ENCODE assay signal across 1 cellular context in the genomic region with DNA sequence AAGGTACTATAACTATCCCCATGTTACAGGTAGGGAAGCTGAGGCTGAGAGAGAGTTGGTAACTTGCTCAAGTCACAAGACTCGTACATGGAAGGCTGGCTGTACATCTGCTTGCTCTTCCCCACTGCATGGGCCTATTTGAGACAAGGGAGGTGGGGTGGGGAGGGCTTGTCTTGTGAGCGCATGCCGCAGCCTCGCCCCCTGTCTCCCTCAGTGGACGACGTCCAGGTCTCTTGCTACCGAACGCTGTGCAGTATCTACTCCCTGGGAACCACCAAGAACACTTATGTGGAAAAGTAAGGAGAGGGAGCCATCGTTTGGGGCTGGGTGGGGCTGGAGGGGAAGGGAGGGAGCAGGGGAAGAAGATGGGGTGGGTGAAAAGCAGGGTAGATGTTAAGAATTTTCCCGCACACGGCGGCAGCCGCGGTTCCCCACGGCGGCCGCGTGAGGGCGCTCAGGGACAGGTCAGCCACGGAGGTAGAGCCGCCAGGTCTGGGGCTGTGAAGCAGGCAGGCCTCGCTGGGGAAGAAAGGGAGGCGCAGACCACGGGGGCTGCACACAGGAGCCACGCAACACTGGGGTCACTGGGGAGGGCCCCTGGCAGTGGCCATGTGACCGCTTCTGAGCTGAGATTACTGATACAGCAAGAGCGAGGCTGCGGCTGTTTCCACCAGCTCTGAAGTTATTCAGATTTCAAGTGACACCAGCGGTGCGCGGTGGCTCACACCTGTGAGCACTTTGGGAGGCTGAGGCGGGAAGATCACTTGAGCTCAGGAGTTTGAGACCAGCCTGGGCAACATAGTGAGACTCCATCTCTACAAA.
TF ChIP-seq lines count a peak whose summit lies in the region.

No MANE protein-coding gene starts in this region.

TF ChIP-seq in K562, 482 proteins besides CTCF, POLR2A, EP300 and RAD21 (continued from another document):
- TF ChIP-seq SIRT6 (IDR thresholded peaks at IDR 0.05; ENCODE audit: low read depth, low read length) (no peak), ZNF347 (CRISPR knock-in tag; IDR thresholded peaks at IDR 0.05; ENCODE audit: low read depth) (no peak), BCL6 (CRISPR knock-in tag; IDR thresholded peaks at IDR 0.05) (no peak), PHF8 (IDR thresholded peaks at IDR 0.05; ENCODE audit: borderline replicate concordance, low read length) (no peak), GTF2F1 (IDR thresholded peaks at IDR 0.05; ENCODE audit: low read depth, low read length) (peak; percentile 30; the same call in 1 of the 2 replicates), BCOR (IDR thresholded peaks at IDR 0.05) (no peak), SIN3B (IDR thresholded peaks at IDR 0.05; ENCODE audit: low read depth) (no peak), FIP1L1 (IDR thresholded peaks at IDR 0.05; ENCODE audit: low read depth, low read length, poor library complexity, severe bottlenecking) (no peak), HMGN3 (IDR thresholded peaks at IDR 0.05; ENCODE audit: borderline replicate concordance, extremely low read depth, insufficient read length, low read depth, low read length) (peak; percentile 77), NFYB (IDR thresholded peaks at IDR 0.05; ENCODE audit: extremely low read depth, insufficient read length) (no peak), CCNT2 (IDR thresholded peaks at IDR 0.05; ENCODE audit: borderline replicate concordance, extremely low read depth, insufficient read length, low read depth, low read length) (peak; percentile 39), RUNX1 (IDR thresholded peaks at IDR 0.05; ENCODE audit: low read depth) (no peak), ARHGAP35 (IDR thresholded peaks at IDR 0.05; ENCODE audit: partially characterized antibody) (no peak), PML (IDR thresholded peaks at IDR 0.05; ENCODE audit: low read length) (no peak), GABPB1 (CRISPR knock-in tag; IDR thresholded peaks at IDR 0.05) (peak; percentile 30; the same call in 1 of the 2 replicates), MTA3 (IDR thresholded peaks at IDR 0.05; ENCODE audit: borderline replicate concordance) (peak; percentile 52; the same call in 1 of the 2 replicates), MIER1 (IDR thresholded peaks at IDR 0.05; ENCODE audit: low read depth) (no peak), U2AF2 (optimal IDR thresholded peaks at IDR 0.05; ENCODE audit: low read depth, low read length) (no peak), ZKSCAN3 (CRISPR knock-in tag; IDR thresholded peaks at IDR 0.05) (no peak), ZNF764 (CRISPR knock-in tag; IDR thresholded peaks at IDR 0.05; ENCODE audit: low read depth) (no peak), TCF7L2 (IDR thresholded peaks at IDR 0.05; ENCODE audit: low read depth, low read length) (no peak), ZNF263 (CRISPR knock-in tag; IDR thresholded peaks at IDR 0.05; ENCODE audit: borderline replicate concordance) (peak; percentile 60; the same call in 1 of the 2 replicates), PCBP1 (IDR thresholded peaks at IDR 0.05; ENCODE audit: low read depth, low read length, poor library complexity, severe bottlenecking) (peak; percentile 96), CBX5 (IDR thresholded peaks at IDR 0.05; ENCODE audit: borderline replicate concordance, low read depth) (no peak), ATF1 (CRISPR knock-in tag; IDR thresholded peaks at IDR 0.05) (no peak), ATF1 (tag; IDR thresholded peaks at IDR 0.05) (peak; percentile 31; the same call in 1 of the 2 replicates), POU5F1 (IDR thresholded peaks at IDR 0.05; ENCODE audit: borderline replicate concordance, low read depth, low read length, partially characterized antibody) (no peak), YY1 (IDR thresholded peaks at IDR 0.05; ENCODE audit: borderline replicate concordance in 1 of 3, control insufficient read depth in 1 of 3, extremely low read depth in 1 of 3, insufficient read depth in 3 of 3, insufficient read length in 1 of 3, insufficient replicate concordance in 2 of 3, low read depth in 1 of 3, low read length in 2 of 3) (peak in 1 of 3 experiments; percentile 34), MEIS2 (IDR thresholded peaks at IDR 0.05; ENCODE audit: partially characterized antibody) (no peak), ZNF133 (CRISPR knock-in tag; IDR thresholded peaks at IDR 0.05) (no peak), STAG1 (CRISPR knock-in tag; IDR thresholded peaks at IDR 0.05; ENCODE audit: borderline replicate concordance) (peak; percentile 92; the same call in 1 of the 2 replicates), BDP1 (IDR thresholded peaks at IDR 0.05; ENCODE audit: insufficient read depth, insufficient read length) (no peak), PURB (CRISPR knock-in tag; IDR thresholded peaks at IDR 0.05; ENCODE audit: low read depth) (no peak), CHCHD3 (CRISPR knock-in tag; IDR thresholded peaks at IDR 0.05) (no peak), SMC3 (conservative IDR thresholded peaks at IDR 0.05; ENCODE audit: insufficient read depth, low read depth, low read length) (peak; percentile 88)
- TF ChIP-seq, protein P1, sequence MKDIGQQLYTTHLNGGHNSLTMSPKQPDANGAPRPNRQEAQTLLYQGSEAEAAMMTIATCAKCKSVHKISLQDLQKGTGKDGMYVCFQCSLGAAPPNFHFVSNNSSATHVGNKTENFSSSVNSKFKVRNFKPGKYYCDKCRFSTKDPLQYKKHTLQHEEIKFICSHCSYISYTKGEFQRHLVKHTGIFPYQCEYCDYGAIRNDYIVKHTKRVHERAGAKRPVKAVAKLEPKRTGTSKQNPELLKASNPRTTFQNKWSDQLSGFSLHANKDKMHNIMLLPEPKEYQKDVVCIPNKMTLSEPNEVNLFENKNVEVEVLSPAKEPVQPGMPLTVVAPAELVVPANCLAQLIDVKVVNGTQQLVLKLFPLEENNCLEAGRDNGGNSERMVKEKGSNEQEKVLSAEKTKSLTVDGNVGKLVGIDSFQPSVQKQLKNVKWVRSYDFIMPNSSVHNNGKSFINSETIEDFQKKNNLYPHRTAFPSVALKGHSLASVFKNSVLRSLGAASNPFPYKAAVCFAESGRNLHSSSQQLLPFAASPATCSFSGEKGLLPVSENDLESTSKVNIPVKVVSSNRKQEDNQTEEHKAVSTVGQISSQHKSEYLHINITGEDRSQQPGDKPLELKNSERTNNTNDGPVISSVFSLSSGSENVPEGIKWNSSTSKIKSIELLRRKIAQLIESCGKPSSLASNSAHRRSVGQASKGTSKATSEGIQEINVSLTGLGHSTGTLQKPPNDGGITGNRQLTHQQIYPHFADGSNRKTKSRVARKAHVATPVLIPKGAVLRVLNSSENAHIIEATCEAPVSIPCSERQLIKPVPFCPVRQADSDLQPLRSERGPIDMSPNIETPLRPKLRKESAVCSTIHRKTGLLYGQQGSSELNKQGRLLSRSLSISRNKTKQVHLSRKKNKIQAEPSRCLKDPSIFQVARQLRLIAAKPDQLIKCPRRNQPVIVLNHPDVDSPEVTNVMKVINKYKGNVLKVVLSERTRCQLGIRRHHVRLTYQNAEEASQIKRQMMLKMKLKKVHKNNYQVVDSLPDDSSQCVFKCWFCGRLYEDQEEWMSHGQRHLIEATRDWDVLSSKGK (CRISPR knock-in tag; IDR thresholded peaks at IDR 0.05), result no peak
- TF ChIP-seq, protein P2, sequence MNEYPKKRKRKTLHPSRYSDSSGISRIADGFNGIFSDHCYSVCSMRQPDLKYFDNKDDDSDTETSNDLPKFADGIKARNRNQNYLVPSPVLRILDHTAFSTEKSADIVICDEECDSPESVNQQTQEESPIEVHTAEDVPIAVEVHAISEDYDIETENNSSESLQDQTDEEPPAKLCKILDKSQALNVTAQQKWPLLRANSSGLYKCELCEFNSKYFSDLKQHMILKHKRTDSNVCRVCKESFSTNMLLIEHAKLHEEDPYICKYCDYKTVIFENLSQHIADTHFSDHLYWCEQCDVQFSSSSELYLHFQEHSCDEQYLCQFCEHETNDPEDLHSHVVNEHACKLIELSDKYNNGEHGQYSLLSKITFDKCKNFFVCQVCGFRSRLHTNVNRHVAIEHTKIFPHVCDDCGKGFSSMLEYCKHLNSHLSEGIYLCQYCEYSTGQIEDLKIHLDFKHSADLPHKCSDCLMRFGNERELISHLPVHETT (CRISPR knock-in tag; conservative IDR thresholded peaks at IDR 0.05 in 1 of 2, IDR thresholded peaks at IDR 0.05 in 1 of 2), result peak in 1 of 2 experiments; percentile 33; a peak in 1 of 4 replicates
- TF ChIP-seq, protein P3, sequence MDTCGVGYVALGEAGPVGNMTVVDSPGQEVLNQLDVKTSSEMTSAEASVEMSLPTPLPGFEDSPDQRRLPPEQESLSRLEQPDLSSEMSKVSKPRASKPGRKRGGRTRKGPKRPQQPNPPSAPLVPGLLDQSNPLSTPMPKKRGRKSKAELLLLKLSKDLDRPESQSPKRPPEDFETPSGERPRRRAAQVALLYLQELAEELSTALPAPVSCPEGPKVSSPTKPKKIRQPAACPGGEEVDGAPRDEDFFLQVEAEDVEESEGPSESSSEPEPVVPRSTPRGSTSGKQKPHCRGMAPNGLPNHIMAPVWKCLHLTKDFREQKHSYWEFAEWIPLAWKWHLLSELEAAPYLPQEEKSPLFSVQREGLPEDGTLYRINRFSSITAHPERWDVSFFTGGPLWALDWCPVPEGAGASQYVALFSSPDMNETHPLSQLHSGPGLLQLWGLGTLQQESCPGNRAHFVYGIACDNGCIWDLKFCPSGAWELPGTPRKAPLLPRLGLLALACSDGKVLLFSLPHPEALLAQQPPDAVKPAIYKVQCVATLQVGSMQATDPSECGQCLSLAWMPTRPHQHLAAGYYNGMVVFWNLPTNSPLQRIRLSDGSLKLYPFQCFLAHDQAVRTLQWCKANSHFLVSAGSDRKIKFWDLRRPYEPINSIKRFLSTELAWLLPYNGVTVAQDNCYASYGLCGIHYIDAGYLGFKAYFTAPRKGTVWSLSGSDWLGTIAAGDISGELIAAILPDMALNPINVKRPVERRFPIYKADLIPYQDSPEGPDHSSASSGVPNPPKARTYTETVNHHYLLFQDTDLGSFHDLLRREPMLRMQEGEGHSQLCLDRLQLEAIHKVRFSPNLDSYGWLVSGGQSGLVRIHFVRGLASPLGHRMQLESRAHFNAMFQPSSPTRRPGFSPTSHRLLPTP (IDR thresholded peaks at IDR 0.05; ENCODE audit: borderline replicate concordance, extremely low read depth, insufficient read length), result no peak
- TF ChIP-seq, protein P4, sequence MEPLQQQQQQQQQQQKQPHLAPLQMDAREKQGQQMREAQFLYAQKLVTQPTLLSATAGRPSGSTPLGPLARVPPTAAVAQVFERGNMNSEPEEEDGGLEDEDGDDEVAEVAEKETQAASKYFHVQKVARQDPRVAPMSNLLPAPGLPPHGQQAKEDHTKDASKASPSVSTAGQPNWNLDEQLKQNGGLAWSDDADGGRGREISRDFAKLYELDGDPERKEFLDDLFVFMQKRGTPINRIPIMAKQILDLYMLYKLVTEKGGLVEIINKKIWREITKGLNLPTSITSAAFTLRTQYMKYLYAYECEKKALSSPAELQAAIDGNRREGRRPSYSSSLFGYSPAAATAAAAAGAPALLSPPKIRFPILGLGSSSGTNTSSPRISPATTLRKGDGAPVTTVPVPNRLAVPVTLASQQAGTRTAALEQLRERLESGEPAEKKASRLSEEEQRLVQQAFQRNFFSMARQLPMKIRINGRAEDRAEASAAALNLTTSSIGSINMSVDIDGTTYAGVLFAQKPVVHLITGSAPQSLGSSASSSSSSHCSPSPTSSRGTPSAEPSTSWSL (CRISPR knock-in tag; IDR thresholded peaks at IDR 0.05; ENCODE audit: borderline replicate concordance), result no peak
- TF ChIP-seq, protein P5, sequence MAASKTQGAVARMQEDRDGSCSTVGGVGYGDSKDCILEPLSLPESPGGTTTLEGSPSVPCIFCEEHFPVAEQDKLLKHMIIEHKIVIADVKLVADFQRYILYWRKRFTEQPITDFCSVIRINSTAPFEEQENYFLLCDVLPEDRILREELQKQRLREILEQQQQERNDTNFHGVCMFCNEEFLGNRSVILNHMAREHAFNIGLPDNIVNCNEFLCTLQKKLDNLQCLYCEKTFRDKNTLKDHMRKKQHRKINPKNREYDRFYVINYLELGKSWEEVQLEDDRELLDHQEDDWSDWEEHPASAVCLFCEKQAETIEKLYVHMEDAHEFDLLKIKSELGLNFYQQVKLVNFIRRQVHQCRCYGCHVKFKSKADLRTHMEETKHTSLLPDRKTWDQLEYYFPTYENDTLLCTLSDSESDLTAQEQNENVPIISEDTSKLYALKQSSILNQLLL (CRISPR knock-in tag; IDR thresholded peaks at IDR 0.05; ENCODE audit: borderline replicate concordance), result no peak
- TF ChIP-seq, protein P6, sequence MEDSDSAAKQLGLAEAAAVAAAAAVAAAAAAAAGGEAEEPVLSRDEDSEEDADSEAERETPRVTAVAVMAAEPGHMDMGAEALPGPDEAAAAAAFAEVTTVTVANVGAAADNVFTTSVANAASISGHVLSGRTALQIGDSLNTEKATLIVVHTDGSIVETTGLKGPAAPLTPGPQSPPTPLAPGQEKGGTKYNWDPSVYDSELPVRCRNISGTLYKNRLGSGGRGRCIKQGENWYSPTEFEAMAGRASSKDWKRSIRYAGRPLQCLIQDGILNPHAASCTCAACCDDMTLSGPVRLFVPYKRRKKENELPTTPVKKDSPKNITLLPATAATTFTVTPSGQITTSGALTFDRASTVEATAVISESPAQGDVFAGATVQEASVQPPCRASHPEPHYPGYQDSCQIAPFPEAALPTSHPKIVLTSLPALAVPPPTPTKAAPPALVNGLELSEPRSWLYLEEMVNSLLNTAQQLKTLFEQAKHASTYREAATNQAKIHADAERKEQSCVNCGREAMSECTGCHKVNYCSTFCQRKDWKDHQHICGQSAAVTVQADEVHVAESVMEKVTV (CRISPR knock-in tag; IDR thresholded peaks at IDR 0.05), result peak; percentile 67; the same call in 1 of the 2 replicates
- TF ChIP-seq, protein P7, sequence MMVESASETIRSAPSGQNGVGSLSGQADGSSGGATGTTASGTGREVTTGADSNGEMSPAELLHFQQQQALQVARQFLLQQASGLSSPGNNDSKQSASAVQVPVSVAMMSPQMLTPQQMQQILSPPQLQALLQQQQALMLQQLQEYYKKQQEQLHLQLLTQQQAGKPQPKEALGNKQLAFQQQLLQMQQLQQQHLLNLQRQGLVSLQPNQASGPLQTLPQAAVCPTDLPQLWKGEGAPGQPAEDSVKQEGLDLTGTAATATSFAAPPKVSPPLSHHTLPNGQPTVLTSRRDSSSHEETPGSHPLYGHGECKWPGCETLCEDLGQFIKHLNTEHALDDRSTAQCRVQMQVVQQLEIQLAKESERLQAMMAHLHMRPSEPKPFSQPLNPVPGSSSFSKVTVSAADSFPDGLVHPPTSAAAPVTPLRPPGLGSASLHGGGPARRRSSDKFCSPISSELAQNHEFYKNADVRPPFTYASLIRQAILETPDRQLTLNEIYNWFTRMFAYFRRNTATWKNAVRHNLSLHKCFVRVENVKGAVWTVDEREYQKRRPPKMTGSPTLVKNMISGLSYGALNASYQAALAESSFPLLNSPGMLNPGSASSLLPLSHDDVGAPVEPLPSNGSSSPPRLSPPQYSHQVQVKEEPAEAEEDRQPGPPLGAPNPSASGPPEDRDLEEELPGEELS (CRISPR knock-in tag; IDR thresholded peaks at IDR 0.05; ENCODE audit: borderline replicate concordance), result no peak
TF ChIP-seq in K562: peak in this region for 37.
